11 cellular contexts compared by ENCODE assay signal in the genomic region with DNA sequence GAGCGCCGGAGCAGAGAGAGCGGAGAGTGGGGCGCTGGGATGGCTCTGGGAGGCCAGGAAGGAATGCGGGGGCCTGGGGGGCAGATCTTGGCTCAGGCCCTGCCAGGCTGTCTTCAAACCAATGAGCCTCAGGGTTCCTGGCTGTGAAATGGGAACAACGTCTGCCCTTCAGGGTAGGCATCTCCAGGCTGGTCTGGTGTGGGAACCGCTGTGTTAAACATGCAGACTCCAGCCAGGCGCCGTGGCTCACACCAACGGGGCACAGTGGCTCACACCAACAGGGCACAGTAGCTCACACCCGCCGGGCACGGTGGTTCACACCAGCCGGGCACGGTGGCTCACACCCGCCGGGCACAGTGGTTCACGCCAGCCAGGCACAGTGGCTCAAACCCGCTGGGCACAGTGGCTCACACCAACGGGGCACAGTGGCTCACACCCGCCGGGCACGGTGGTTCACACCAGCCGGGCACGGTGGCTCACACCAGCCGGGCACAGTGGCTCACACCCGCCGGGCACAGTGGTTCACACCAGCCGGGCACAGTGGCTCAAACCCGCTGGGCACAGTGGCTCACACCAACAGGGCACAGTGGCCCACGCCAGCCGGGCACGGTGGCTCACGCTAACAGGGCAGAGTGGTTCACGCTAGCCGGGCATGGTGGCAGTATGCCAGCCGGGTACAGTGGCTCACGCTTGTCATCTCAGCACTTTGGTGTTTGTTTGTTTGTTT. TPM values are rescaled to one million over a fixed set of nuclear protein-coding genes. Genes with fewer than 3 reads are reported as not detected.
DNase-seq lines count a peak whose midpoint lies in the region; ATAC-seq and TF ChIP-seq lines count a peak whose summit lies in the region.
"Had no signal": no experiment of that assay in that cellular context is flagged by ENCODE, and none has a peak within 500 bp of the region (broad histone marks: within the 10 kb centered on the region; RNA-seq: fewer than 3 reads in every experiment).

No MANE protein-coding gene starts in this region.

- no peaks in the 10 kb centered on the region for H3K9me3 Mint-ChIP-seq in naive thymus-derived CD8-positive, alpha-beta T cell
- H3K9me3 Mint-ChIP-seq: neural crest cell had no signal

- H3K36me3 Mint-ChIP-seq in naive thymus-derived CD8-positive, alpha-beta T cell, result peaks cover 0 to 6% (median 0%) of the 10 kb centered on the region in 3 donors

- H3K27me3 ChIP-seq in HUES48 (ENCODE audit: control insufficient read depth, insufficient read depth, low read length) (no peaks in the 10 kb centered on the region), dorsolateral prefrontal cortex (no peaks in the 10 kb centered on the region)

- H3K36me3 ChIP-seq in HUES48 (ENCODE audit: control insufficient read depth, insufficient read depth, low read length), result no peaks in the 10 kb centered on the region

- no peak for ATAC-seq in naive thymus-derived CD8-positive, alpha-beta T cell

- intact Hi-C loops in dorsolateral prefrontal cortex (cut with DNase I), result no loop called here

- TF ChIP-seq CTCF in AG04449 (IDR thresholded peaks at IDR 0.05; ENCODE audit: insufficient read depth, low read length, missing control alignments) (no peak), dorsolateral prefrontal cortex (IDR thresholded peaks at IDR 0.05 in 54 of 56, conservative IDR thresholded peaks at IDR 0.05 in 2 of 56; ENCODE audit: low read depth in 1 of 56, partially characterized antibody in 56 of 56) (no peak)

- peak overlapping the region; percentile 48 for H3K4me3 ChIP-seq in AG04449 (ENCODE audit: low read depth, low read length)
- peak overlapping the region; percentile 57 for H3K4me3 ChIP-seq in HUES48 (ENCODE audit: low read depth, low read length)
- H3K4me3 ChIP-seq in dorsolateral prefrontal cortex, result peak overlapping the region; percentile 33 to 80 (median 65)

- H3K9me3 ChIP-seq in HUES48 (ENCODE audit: control insufficient read depth, insufficient read depth, low read length), result no peaks in the 10 kb centered on the region

- H3K27me3 Mint-ChIP-seq in naive thymus-derived CD8-positive, alpha-beta T cell, result peaks cover 18 to 45% (median 21%) of the 10 kb centered on the region in 5 donors

- CTCF ChIA-PET in AG04449 (lab: Yijun Ruan, JAX), result interaction anchor here (3.1 kb wide), 1 partner anchor 10 kb away, joined by 18 read pairs; no protein-coding TSS in a partner anchor

- H3K4me1 ChIP-seq in HUES48 (ENCODE audit: control insufficient read depth, insufficient read depth, low read length), result no peaks in the 10 kb centered on the region

- no peak overlapping the region for H3K9ac ChIP-seq in HUES48 (ENCODE audit: low read depth, low read length)

- H3K4me1 Mint-ChIP-seq in naive thymus-derived CD8-positive, alpha-beta T cell, result peaks cover 5 to 13% (median 9%) of the 10 kb centered on the region in 4 donors

- peak overlapping the region in 6 of 10 donors; percentile 10 to 66 (median 47) for H3K4me3 Mint-ChIP-seq in naive thymus-derived CD8-positive, alpha-beta T cell
- H3K4me3 Mint-ChIP-seq: neural crest cell had no signal

- H3K27ac ChIP-seq in HUES48 (ENCODE audit: low read depth, low read length) (no peak overlapping the region), dorsolateral prefrontal cortex (peak overlapping the region in 32 of 59 donors; percentile 1 to 84 (median 43))

- DNase-seq in AG04449 (ENCODE audit: low read depth, low spot score) (no peak), dorsolateral prefrontal cortex (no peak), GM19240 (ENCODE audit: insufficient read length, low spot score) (no peak), NCI-H524 (lab: John Stamatoyannopoulos, UW) (no peak), DMS 273 (lab: John Stamatoyannopoulos, UW; ENCODE audit: unreplicated experiment) (no peak), germinal center (ENCODE audit: low spot score) (no peak)
- no peak for DNase-seq in naive thymus-derived CD8-positive, alpha-beta T cell
- DNase-seq: cortex of kidney, NCI-H2029 treated with DMSO at 0.1 percent for 48 hours had no signal

- no peak overlapping the region for H3K27ac Mint-ChIP-seq in naive thymus-derived CD8-positive, alpha-beta T cell

- POLR2A ChIA-PET in AG04449 (lab: Yijun Ruan, JAX), result no interaction called here
- POLR2A ChIA-PET in naive thymus-derived CD8-positive, alpha-beta T cell (lab: Charles Lee), result interaction anchor here (0.6 kb wide), 1 partner anchor 110 kb away, joined by 3 read pairs; no protein-coding TSS in a partner anchor

RNA-seq across cellular contexts. Expression of a gene that starts 40.1 kb away (rescaled TPM):
- total RNA-seq in dorsolateral prefrontal cortex, result 1 to 10 TPM in 86 of 120 experiments, under 1 TPM in 22, not detected in 12; 0.51 to 3.8 (median 1.4) TPM
- total RNA-seq in naive thymus-derived CD8-positive, alpha-beta T cell, result not detected
- not detected for polyA plus RNA-seq in naive thymus-derived CD8-positive, alpha-beta T cell

RNA-seq across cellular contexts. Expression of a gene that starts 50.4 kb away (rescaled TPM):
- 10 to 100 TPM; 16.2 to 44.5 (median 25.3) TPM for total RNA-seq in dorsolateral prefrontal cortex
- total RNA-seq in naive thymus-derived CD8-positive, alpha-beta T cell, result 10 to 100 TPM; 46.3 to 47.5 TPM
- polyA plus RNA-seq in naive thymus-derived CD8-positive, alpha-beta T cell, result 100 to 1,000 TPM in 1 of 3 donors, 10 to 100 TPM in 2; 66.7 to 104 (median 95.5) TPM

RNA-seq across cellular contexts. Expression of a gene that starts 56.6 kb away (rescaled TPM):
- 100 to 1,000 TPM; 215 to 736 (median 434) TPM for total RNA-seq in dorsolateral prefrontal cortex
- 100 to 1,000 TPM; 565 to 579 TPM for total RNA-seq in naive thymus-derived CD8-positive, alpha-beta T cell
- polyA plus RNA-seq in naive thymus-derived CD8-positive, alpha-beta T cell, result 100 to 1,000 TPM; 204 to 273 (median 262) TPM

RNA-seq across cellular contexts. Expression of a gene that starts 58.0 kb away (rescaled TPM):
- total RNA-seq in dorsolateral prefrontal cortex, result 100 to 1,000 TPM; 105 to 222 (median 151) TPM
- 10 to 100 TPM; 65.3 to 74.3 TPM for total RNA-seq in naive thymus-derived CD8-positive, alpha-beta T cell
- 100 to 1,000 TPM; 211 to 233 (median 215) TPM for polyA plus RNA-seq in naive thymus-derived CD8-positive, alpha-beta T cell
